In the genomic region with DNA sequence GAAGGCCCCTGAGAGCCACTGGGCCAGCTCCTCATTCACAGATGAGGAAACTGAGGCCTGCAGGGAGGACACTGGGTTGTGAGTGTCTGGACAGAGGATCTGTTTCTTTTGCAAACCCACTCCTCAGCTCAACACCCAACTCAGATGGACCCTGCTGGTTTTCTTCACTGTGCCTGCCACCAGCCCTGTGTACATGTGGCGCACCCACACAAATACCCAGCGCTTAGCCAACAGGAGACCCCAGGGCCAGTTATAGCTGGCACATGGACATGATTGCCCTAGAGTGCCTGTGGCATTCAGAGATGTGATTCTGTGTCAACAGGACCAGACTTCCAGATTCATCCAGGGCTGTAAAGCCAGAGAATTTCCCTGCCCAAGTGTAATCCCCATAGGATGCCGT, we compare ENCODE assay signal across 15 cellular contexts. TPM values are rescaled to one million over a fixed set of nuclear protein-coding genes. Genes with fewer than 3 reads are reported as not detected.
DNase-seq lines count a peak whose midpoint lies in the region; ATAC-seq, FAIRE-seq and TF ChIP-seq lines count a peak whose summit lies in the region.
"Had no signal": no experiment of that assay in that cellular context is flagged by ENCODE, and none has a peak within 500 bp of the region (broad histone marks: within the 10 kb centered on the region; RNA-seq: fewer than 3 reads in every experiment).

No MANE protein-coding gene starts in this region.

- peaks cover 83% of the 10 kb centered on the region for H3K36me3 Mint-ChIP-seq in GM23338 (ENCODE audit: low read depth)
- H3K36me3 Mint-ChIP-seq: CD8-positive, alpha-beta T cell had no signal

- H3K4me3 ChIP-seq in GM23338 = no peak overlapping the region
- no peak overlapping the region for H3K4me3 ChIP-seq in H1 (ENCODE audit: extremely low read depth in 1 of 4, insufficient read depth in 2 of 4, low read depth in 3 of 4, low read length in 4 of 4)
- H3K4me3 ChIP-seq in lower lobe of right lung = no peak overlapping the region
- no peak overlapping the region for H3K4me3 ChIP-seq in skeletal muscle tissue (ENCODE audit: low read length in 3 of 3)
- H3K4me3 ChIP-seq: MG63, PC-9 had no signal

- TF ChIP-seq CTCF in GM23338 (conservative IDR thresholded peaks at IDR 0.05; ENCODE audit: low read depth in 2 of 2) (no peak), H1 (IDR thresholded peaks at IDR 0.05; ENCODE audit: control extremely low read depth in 1 of 3, insufficient read depth in 1 of 3, low read depth in 1 of 3, low read length in 3 of 3) (no peak), lower lobe of right lung (IDR thresholded peaks at IDR 0.05) (no peak)

- no peak overlapping the region for H3K27ac Mint-ChIP-seq in GM23338
- H3K27ac Mint-ChIP-seq: B cell; CD8-positive, alpha-beta T cell had no signal

- H3K4me1 Mint-ChIP-seq in GM23338 = peaks cover 94% of the 10 kb centered on the region
- H3K4me1 Mint-ChIP-seq: B cell had no signal

- H2AK5ac ChIP-seq in H1 (ENCODE audit: low read depth, low read length) = no peak overlapping the region

- H3F3A ChIP-seq in GM23338 (replicated peaks; ENCODE audit: low read depth) = peaks cover 67% of the 10 kb centered on the region

- no peak for TF ChIP-seq RAD21 in H1 (IDR thresholded peaks at IDR 0.05 in 1 of 2, conservative IDR thresholded peaks at IDR 0.05 in 1 of 2; ENCODE audit: low read depth in 2 of 2, low read length in 2 of 2)

- H4K91ac ChIP-seq in H1 (replicated peaks; ENCODE audit: insufficient read length, low read length) = no peak overlapping the region

- H3K4me3 Mint-ChIP-seq in GM23338 = no peak overlapping the region
- H3K4me3 Mint-ChIP-seq: B cell; CD8-positive, alpha-beta T cell had no signal

- H3K9me3 ChIP-seq in H1 (ENCODE audit: insufficient read depth in 2 of 2, low read depth in 1 of 2, low read length in 1 of 2) (no peaks in the 10 kb centered on the region), lower lobe of right lung (no peaks in the 10 kb centered on the region), skeletal muscle tissue (ENCODE audit: control insufficient read depth in 3 of 3, low read length in 3 of 3) (no peaks in the 10 kb centered on the region)
- H3K9me3 ChIP-seq: MG63 had no signal

- WGBS in H1 (ENCODE audit: extremely low coverage in 1 of 2, insufficient coverage in 1 of 2, insufficient read length in 1 of 2, insufficient replicate concordance in 2 of 2, low coverage in 1 of 2, low lambda C conversion rate in 2 of 2, missing lambda C conversion rate in 1 of 2), 2 experiments = 90% methylated on average over 3 of the region's 3 CpGs; no CpG with 5 or more reads in 1 of the 2 experiments

- TF ChIP-seq POLR2A in H1 (IDR thresholded peaks at IDR 0.05; ENCODE audit: control extremely low read depth in 1 of 2, low read depth in 2 of 2, low read length in 2 of 2) = no peak; a peak in 1 of 3 replicates

- H3K4me1 ChIP-seq in GM23338 (ENCODE audit: insufficient read depth) = peaks cover 95% of the 10 kb centered on the region
- peaks cover 46 to 87% (median 60%) of the 10 kb centered on the region in 4 experiments for H3K4me1 ChIP-seq in H1 (replicated peaks in 1 of 4; ENCODE audit: control insufficient read depth in 3 of 4, insufficient read depth in 4 of 4, low read length in 3 of 4)
- H3K4me1 ChIP-seq in lower lobe of right lung = peaks cover 63% of the 10 kb centered on the region
- H3K4me1 ChIP-seq in skeletal muscle tissue (ENCODE audit: control insufficient read depth in 3 of 3, insufficient read depth in 3 of 3, low read length in 3 of 3) = peaks cover 29 to 52% (median 43%) of the 10 kb centered on the region in 3 donors

- H2AFZ ChIP-seq in GM23338 = no peak overlapping the region
- H2AFZ ChIP-seq in H1 (ENCODE audit: low read length) = no peak overlapping the region
- H2AFZ ChIP-seq: PC-9 had no signal

- H3K9me2 ChIP-seq in GM23338 (ENCODE audit: insufficient read depth) = no peaks in the 10 kb centered on the region

- no peak overlapping the region for H2BK120ac ChIP-seq in H1 (replicated peaks; ENCODE audit: low read depth, low read length)

- peaks cover 100% of the 10 kb centered on the region for H3K79me2 ChIP-seq in GM23338 (replicated peaks; ENCODE audit: insufficient read depth)
- peaks cover 88 to 100% of the 10 kb centered on the region in 2 experiments for H3K79me2 ChIP-seq in H1 (ENCODE audit: control insufficient read depth in 1 of 2, insufficient read depth in 2 of 2, low read length in 2 of 2)

- no peak overlapping the region for H3K4ac ChIP-seq in H1 (replicated peaks; ENCODE audit: insufficient read length, low read depth, low read length)

- H4K20me1 ChIP-seq in GM23338 (replicated peaks; ENCODE audit: insufficient read depth) = peaks cover 95% of the 10 kb centered on the region
- peaks cover 66 to 78% of the 10 kb centered on the region in 2 experiments for H4K20me1 ChIP-seq in H1 (replicated peaks in 1 of 2; ENCODE audit: control insufficient read depth in 1 of 2, insufficient read depth in 2 of 2, low read length in 2 of 2)

- no peak overlapping the region for H2BK20ac ChIP-seq in H1 (ENCODE audit: low read length)

- intact Hi-C loops in lower lobe of right lung (cut with DNase I) = no loop called here

- ATAC-seq in GM23338 (no peak), lower lobe of right lung (no peak), HG02588 (IDR thresholded peaks at IDR 0.05; ENCODE audit: unreplicated experiment) (no peak)
- ATAC-seq: CD8-positive, alpha-beta T cell had no signal

- peaks cover 12% of the 10 kb centered on the region for H3K79me1 ChIP-seq in H1 (ENCODE audit: low read depth, low read length)

- FAIRE-seq in H1 (lab: Jason Lieb, UNC) = no peak

- POLR2A ChIA-PET in H1 (lab: Charles Lee; ENCODE audit: partially characterized antibody) = interaction anchor here (1.2 to 17.7 kb wide), 5 partner anchors 10 to 107 kb away, joined by 3 to 108 read pairs (median 4); no protein-coding TSS in a partner anchor

- H3K27me3 ChIP-seq in GM23338 (ENCODE audit: insufficient read depth) (no peaks in the 10 kb centered on the region), H1 (replicated peaks in 1 of 4; ENCODE audit: control insufficient read depth in 3 of 4, extremely low read depth in 1 of 4, insufficient read depth in 3 of 4, low read length in 3 of 4) (no peaks in the 10 kb centered on the region), lower lobe of right lung (ENCODE audit: low read depth) (no peaks in the 10 kb centered on the region), skeletal muscle tissue (ENCODE audit: control insufficient read depth in 3 of 3, insufficient read depth in 3 of 3, low read length in 3 of 3) (no peaks in the 10 kb centered on the region)
- H3K27me3 ChIP-seq: MG63 had no signal

- peak overlapping the region; percentile 48 for H3K4me2 ChIP-seq in GM23338
- peak overlapping the region in 1 of 2 experiments; percentile 99; a peak in 2 of 4 replicates for H3K4me2 ChIP-seq in H1 (ENCODE audit: insufficient read depth in 1 of 2, low read depth in 2 of 2, low read length in 2 of 2)
- H3K4me2 ChIP-seq: PC-9 had no signal

- no peaks in the 10 kb centered on the region for H3K23me2 ChIP-seq in H1 (ENCODE audit: low read depth, low read length)

- no peak overlapping the region for H2BK15ac ChIP-seq in H1 (ENCODE audit: low read length)

- no peak overlapping the region for H4K8ac ChIP-seq in H1 (ENCODE audit: extremely low read depth, insufficient read depth, low read length)

- H3K27ac ChIP-seq in GM23338 (ENCODE audit: low read depth) (peak overlapping the region; percentile 66; the same call in 1 of the 2 replicates), H1 (ENCODE audit: low read depth, low read length) (0 out of 2 replicates have a peak overlapping the region, but pooled peaks have one; percentile 26), lower lobe of right lung (peak overlapping the region; percentile 50), skeletal muscle tissue (ENCODE audit: low read depth, low read length) (peak overlapping the region; percentile 42)
- H3K27ac ChIP-seq: PC-9 had no signal

- H3K14ac ChIP-seq in H1 (ENCODE audit: insufficient read length) = no peak overlapping the region

- H3K23ac ChIP-seq in H1 (ENCODE audit: insufficient read length) = no peak overlapping the region

- no peaks in the 10 kb centered on the region for H3K9me3 Mint-ChIP-seq in GM23338
- H3K9me3 Mint-ChIP-seq: CD8-positive, alpha-beta T cell had no signal

- DNase-seq in GM23338 (ENCODE audit: low spot score) = no peak
- no peak for DNase-seq in H1 (ENCODE audit: low read depth in 1 of 2, low spot score in 2 of 2)
- no peak for DNase-seq in lower lobe of right lung
- DNase-seq in occipital lobe (lab: John Stamatoyannopoulos, UW) = no peak
- no peak for DNase-seq in anterior cingulate cortex (lab: John Stamatoyannopoulos, UW)
- DNase-seq: CD8-positive, alpha-beta T cell; DND-41; GF-D8; MG63; NCI-H1092 treated with DMSO at 0.1 percent for 48 hours; NCI-H1694; PC-9 had no signal

- TF ChIP-seq EP300 in H1 (IDR thresholded peaks at IDR 0.05; ENCODE audit: borderline replicate concordance in 1 of 2, low read depth in 2 of 2, low read length in 2 of 2) = no peak

- H3K18ac ChIP-seq in H1 (ENCODE audit: extremely low read depth, low read length) = no peak overlapping the region

- no peak overlapping the region for H4K5ac ChIP-seq in H1 (ENCODE audit: insufficient read length, low read depth, low read length)

- H2BK5ac ChIP-seq in H1 (ENCODE audit: low read depth, low read length) = 0 out of 2 replicates have a peak overlapping the region, but pooled peaks have one; percentile 57

- H3K27me3 Mint-ChIP-seq in GM23338 (ENCODE audit: insufficient read depth, low read depth, poor library complexity) = peaks cover 29% of the 10 kb centered on the region
- H3K27me3 Mint-ChIP-seq: B cell had no signal

- H3K9ac ChIP-seq in H1 (replicated peaks in 1 of 4; ENCODE audit: extremely low read depth in 1 of 4, low read depth in 3 of 4, low read length in 3 of 4) (no peak overlapping the region), skeletal muscle tissue (ENCODE audit: low read depth in 1 of 3, low read length in 3 of 3) (peak overlapping the region in 1 of 3 donors; percentile 1)

- peaks cover 6% of the 10 kb centered on the region for H3K36me3 ChIP-seq in GM23338 (ENCODE audit: insufficient read depth)
- peaks cover 7 to 87% (median 10%) of the 10 kb centered on the region in 4 experiments; a peak in 5 of 8 replicates for H3K36me3 ChIP-seq in H1 (ENCODE audit: control insufficient read depth in 2 of 4, insufficient read depth in 4 of 4, low read length in 3 of 4)
- H3K36me3 ChIP-seq in lower lobe of right lung = no peaks in the 10 kb centered on the region
- H3K36me3 ChIP-seq in skeletal muscle tissue (ENCODE audit: control insufficient read depth in 3 of 3, insufficient read depth in 3 of 3, low read length in 3 of 3) = no peaks in the 10 kb centered on the region
- H3K36me3 ChIP-seq: MG63 had no signal

- CTCF ChIA-PET in H1 (lab: Charles Lee; ENCODE audit: partially characterized antibody) = interaction anchor here (1.1 to 15.1 kb wide), 12 partner anchors 9 to 113 kb away, joined by 3 to 164 read pairs (median 54); no protein-coding TSS in a partner anchor

- H2BK12ac ChIP-seq in H1 (ENCODE audit: low read depth, low read length) = no peak overlapping the region

- no peak overlapping the region for H3K56ac ChIP-seq in H1 (replicated peaks; ENCODE audit: insufficient read length, low read depth, low read length)

RNA-seq across cellular contexts. Expression of gene PODXL, which starts 12.4 kb away (rescaled TPM):
- 698 and 727 TPM in 2 replicates for total RNA-seq in GM23338 (2014; rRNA removed; shearing (Covaris generic))
- 215 and 220 TPM in 2 replicates for polyA plus RNA-seq in GM23338 (2016; fragmentation: Nextera tagmentation; extraction: Ambion mirVana)
- 925 and 945 TPM in 2 replicates for total RNA-seq in H1 (2021; fragmentation: NEBNext Ultra II Directional; extraction: Animal tissue kit (Norgen Biotek cat#: 25700))
- 638 and 872 TPM in 2 replicates for polyA plus RNA-seq in H1 (2011; rRNA removed)
- 613 TPM for polyA plus RNA-seq in H1 (2011; cell fraction: cytosol; rRNA removed)
- 1,168 TPM for polyA plus RNA-seq in H1 (2011; cell fraction: nucleus; rRNA removed)
- polyA plus RNA-seq in H1 (2012, experiment 1 of 2) = 630 to 776 TPM (median 695 TPM) in 4 replicates
- 245 TPM for polyA plus RNA-seq in H1 (2012, experiment 2 of 2)
- 1,216 TPM for polyA plus RNA-seq in H1 (2013, experiment 1 of 2)
- 1,270 TPM for polyA plus RNA-seq in H1 (2013, experiment 2 of 2)
- polyA minus RNA-seq in H1 (2011; rRNA and poly(A)+ RNA removed) = 937 and 993 TPM in 2 replicates
- 707 TPM for polyA minus RNA-seq in H1 (2011; cell fraction: cytosol; rRNA and poly(A)+ RNA removed)
- 436 TPM for polyA minus RNA-seq in H1 (2011; cell fraction: nucleus; rRNA and poly(A)+ RNA removed)
- 116 TPM for total RNA-seq in lower lobe of right lung
- 18.8 TPM for total RNA-seq in skeletal muscle tissue
- 11.1 TPM for total RNA-seq in occipital lobe
